ENCODE assay signal across 8 cellular contexts in genomic region chr19:2236285-2237050, GRCh38. TPM values are rescaled to one million over a fixed set of nuclear protein-coding genes. Genes with fewer than 3 reads are reported as not detected.
DNase-seq lines count a peak whose midpoint lies in the region; ATAC-seq and TF ChIP-seq lines count a peak whose summit lies in the region.

PLEKHJ1 (minus strand) TSS chr19:2236329; CDS start chr19:2236248, 81 bp downstream.
SF3A2 (plus strand) TSS chr19:2236824; CDS start chr19:2243419, 6,595 bp downstream.

- peaks cover 45 to 77% of the 10 kb centered on the region in 2 donors for H3K4me1 ChIP-seq in left lung

- CTCF ChIA-PET in CD4-positive, alpha-beta T cell (lab: Charles Lee): interaction anchor here (0.7 to 3.2 kb wide), 7 partner anchors 15 to 81 kb away, joined by 3 to 11 read pairs (median 5); no protein-coding TSS in a partner anchor

- POLR2A ChIA-PET in CD4-positive, alpha-beta T cell (lab: Charles Lee): interaction anchor here (0.6 to 5.3 kb wide), 17 partner anchors 16 to 220 kb away, joined by 3 to 103 read pairs (median 4); partner anchors contain the start of genes AP3D1, LMNB2, LSM7 and SPPL2B

- H3K27ac Mint-ChIP-seq in CD4-positive, alpha-beta T cell: peak within 1 kb of the TSS; percentile 99

- H3K4me1 Mint-ChIP-seq in CD4-positive, alpha-beta T cell (ENCODE audit: low read depth): peaks cover 63% of the 10 kb centered on the region

- DNase-seq in CD4-positive, alpha-beta T cell: peak; percentile 94 to 99 (median 98)
- DNase-seq in NCI-H774 (lab: John Stamatoyannopoulos, UW) (peak; percentile 96), dermis blood vessel endothelial cell (peak; percentile 98), left lung (peak; percentile 96 to 99)
- peak; percentile 96 for DNase-seq in activated CD4-positive, alpha-beta T cell treated with anti-CD3 and anti-CD28 coated beads, Interleukin-2, amount 50 U/mL, for 4 hours
- DNase-seq in stimulated activated CD4-positive, alpha-beta T cell treated with anti-CD3 and anti-CD28 coated beads, Interleukin-2, amount 100 ng/mL, for 48 hours: peak; percentile 97 to 99

- intact Hi-C loops in CD4-positive, alpha-beta T cell (cut with DNase I, micrococcal nuclease): loop anchor here (1.0 to 10.0 kb wide), 15 partner anchors 16 to 378 kb away; partner anchors contain the start of genes AP3D1 (in 2 of the 2), BTBD2 (in 1 of the 2), IZUMO4 (in 1 of the 2) and LMNB2 (in 1 of the 2)
- intact Hi-C loops in left lung (cut with DNase I): loop anchor here (5.0 to 10.0 kb wide), 2 partner anchors 36 to 82 kb away; partner anchors contain the start of gene AP3D1 (in 1 of the 2)

- H3K9me3 ChIP-seq in CD4-positive, alpha-beta T cell (ENCODE audit: control insufficient read depth, low read length): no peaks in the 10 kb centered on the region
- H3K9me3 ChIP-seq in left lung: no peaks in the 10 kb centered on the region

- peak; percentile 99 for TF ChIP-seq CTCF in CD4-positive, alpha-beta T cell (IDR thresholded peaks at IDR 0.05)
- TF ChIP-seq CTCF in left lung (IDR thresholded peaks at IDR 0.05): peak; percentile 96 to 98

- no peaks in the 10 kb centered on the region for H3K9me3 Mint-ChIP-seq in CD4-positive, alpha-beta T cell

- peak within 1 kb of the TSS; percentile 98 for H3K4me3 Mint-ChIP-seq in CD4-positive, alpha-beta T cell

- H3K4me3 ChIP-seq in left lung: peak within 1 kb of the TSS; percentile 83 to 98

- H3K27me3 Mint-ChIP-seq in CD4-positive, alpha-beta T cell: peaks cover 4% of the 10 kb centered on the region

- peaks cover 0 to 33% of the 10 kb centered on the region in 2 donors for H3K36me3 ChIP-seq in left lung

- peaks cover 44% of the 10 kb centered on the region for H3K36me3 Mint-ChIP-seq in CD4-positive, alpha-beta T cell (ENCODE audit: low read depth)

- H3K27ac ChIP-seq in CD4-positive, alpha-beta T cell (ENCODE audit: low read depth, low read length): peak within 1 kb of the TSS; percentile 98
- H3K27ac ChIP-seq in left lung: peak within 1 kb of the TSS; percentile 98 to 100

- ATAC-seq in CD4-positive, alpha-beta T cell (ENCODE audit: poor library complexity): peak; percentile 81
- ATAC-seq in GM19395 (IDR thresholded peaks at IDR 0.05; ENCODE audit: unreplicated experiment) (peak; percentile 71), HG03565 (IDR thresholded peaks at IDR 0.05; ENCODE audit: unreplicated experiment) (peak; percentile 65), left lung (peak; percentile 91)

- no peaks in the 10 kb centered on the region for H3K27me3 ChIP-seq in CD4-positive, alpha-beta T cell (ENCODE audit: control insufficient read depth, insufficient read depth, low read length)
- H3K27me3 ChIP-seq in left lung: no peaks in the 10 kb centered on the region

RNA-seq across cellular contexts. Expression of gene PLEKHJ1, which starts in this region (rescaled TPM):
- total RNA-seq in CD4-positive, alpha-beta T cell: 10 to 100 TPM; 21.4 to 23.2 TPM
- total RNA-seq in dermis blood vessel endothelial cell (64.0 and 84.9 TPM in 2 replicates), left lung (10 to 100 TPM; 61.1 to 74.4 TPM)

RNA-seq across cellular contexts. Expression of gene SF3A2, which starts in this region (rescaled TPM):
- 100 to 1,000 TPM; 186 to 194 TPM for total RNA-seq in CD4-positive, alpha-beta T cell
- total RNA-seq in dermis blood vessel endothelial cell (43.4 and 93.6 TPM in 2 replicates), left lung (10 to 100 TPM; 50.1 to 57.8 TPM)

Comparison
In these comparisons a context has a peak if more than half of its experiments do, and no peak if none do; other contexts are left out.
1. Peak in every context shown above with its lines: DNase-seq, ATAC-seq, H3K4me3 ChIP-seq and H3K27ac ChIP-seq.